Comparison of ENCODE assay signal across 8 cellular contexts in genomic region chr12:76470028-76470939, GRCh38.
DNase-seq lines count a peak whose midpoint lies in the region; ATAC-seq and TF ChIP-seq lines count a peak whose summit lies in the region.

No MANE protein-coding gene starts in this region.

- H3K27ac Mint-ChIP-seq in activated naive CD8-positive, alpha-beta T cell treated with anti-CD3 and anti-CD28 coated beads, Interleukin-2, amount 50 U/mL, for 24 hours: no peak overlapping the region
- H3K27ac Mint-ChIP-seq in activated naive CD8-positive, alpha-beta T cell treated with anti-CD3 and anti-CD28 coated beads for 36 hours: no peak overlapping the region

- H3K36me3 Mint-ChIP-seq in activated naive CD8-positive, alpha-beta T cell treated with anti-CD3 and anti-CD28 coated beads, Interleukin-2, amount 50 U/mL, for 24 hours (ENCODE audit: low read depth): peaks cover 3% of the 10 kb centered on the region
- H3K36me3 Mint-ChIP-seq in activated naive CD8-positive, alpha-beta T cell treated with anti-CD3 and anti-CD28 coated beads for 36 hours: peaks cover 5% of the 10 kb centered on the region

- peak; percentile 93 for ATAC-seq in activated naive CD8-positive, alpha-beta T cell treated with anti-CD3 and anti-CD28 coated beads, Interleukin-2, amount 50 U/mL, for 24 hours
- peak; percentile 54 for ATAC-seq in HG02840 (IDR thresholded peaks at IDR 0.05; ENCODE audit: low FRiP score, unreplicated experiment)
- peak; percentile 89 for ATAC-seq in stimulated activated naive CD8-positive, alpha-beta T cell treated with anti-CD3 and anti-CD28 coated beads, Interleukin-15, Interleukin-2, amounts not matched to agents 100 U/mL and 50 U/mL, for 24 hours

- H3K4me3 ChIP-seq in fibroblast of mammary gland (ENCODE audit: control insufficient read depth, low read depth, low read length): no peak overlapping the region
- H3K4me3 ChIP-seq in transverse colon: no peak overlapping the region

- no peak overlapping the region for H3K27ac ChIP-seq in transverse colon

- no peak for TF ChIP-seq EP300 in transverse colon (IDR thresholded peaks at IDR 0.05; ENCODE audit: low read depth)

- intact Hi-C loops in transverse colon (cut with DNase I; ENCODE audit: low total_unique reads): no loop called here

- no peaks in the 10 kb centered on the region for H3K9me3 Mint-ChIP-seq in activated naive CD8-positive, alpha-beta T cell treated with anti-CD3 and anti-CD28 coated beads, Interleukin-2, amount 50 U/mL, for 24 hours
- no peaks in the 10 kb centered on the region for H3K9me3 Mint-ChIP-seq in activated naive CD8-positive, alpha-beta T cell treated with anti-CD3 and anti-CD28 coated beads for 36 hours

- TF ChIP-seq CTCF in fibroblast of mammary gland (conservative IDR thresholded peaks at IDR 0.05; ENCODE audit: control insufficient read depth, insufficient read depth, low read depth, low read length) (no peak), transverse colon (IDR thresholded peaks at IDR 0.05) (no peak)

- H3K4me1 ChIP-seq in transverse colon: peaks cover 0 to 5% (median 2%) of the 10 kb centered on the region in 4 donors

- H3K4me1 Mint-ChIP-seq in activated naive CD8-positive, alpha-beta T cell treated with anti-CD3 and anti-CD28 coated beads, Interleukin-2, amount 50 U/mL, for 24 hours: peaks cover 7% of the 10 kb centered on the region
- peaks cover 11% of the 10 kb centered on the region for H3K4me1 Mint-ChIP-seq in activated naive CD8-positive, alpha-beta T cell treated with anti-CD3 and anti-CD28 coated beads for 36 hours

- 76 to 78% methylated on average over 4 to 7 of the region's 7 CpGs for WGBS in transverse colon (ENCODE audit: low coverage in 1 of 2), 2 donors

- H3K27me3 Mint-ChIP-seq in activated naive CD8-positive, alpha-beta T cell treated with anti-CD3 and anti-CD28 coated beads, Interleukin-2, amount 50 U/mL, for 24 hours: no peaks in the 10 kb centered on the region
- no peaks in the 10 kb centered on the region for H3K27me3 Mint-ChIP-seq in activated naive CD8-positive, alpha-beta T cell treated with anti-CD3 and anti-CD28 coated beads for 36 hours

- in situ Hi-C loops in transverse colon (cut with MboI; ENCODE audit: low pct_ligation_motif_present in 1 of 4, low pct_unique_long_range_greater_than_20kb in 1 of 4, low sequenced_read_pairs in 3 of 4): loop anchor here in 1 of 4 donors (25.0 kb wide), 1 partner anchor 92 kb away; the partner anchor contains the start of gene OSBPL8

- no peak for DNase-seq in activated naive CD8-positive, alpha-beta T cell treated with anti-CD3 and anti-CD28 coated beads, Interleukin-2, amount 50 U/mL, for 24 hours
- DNase-seq in activated naive CD8-positive, alpha-beta T cell treated with anti-CD3 and anti-CD28 coated beads for 36 hours: no peak
- peak; percentile 78 for DNase-seq in OCI-M1 (lab: John Stamatoyannopoulos, UW)
- peak; percentile 86 for DNase-seq in fibroblast of mammary gland (ENCODE audit: low read depth)
- DNase-seq in stimulated activated naive CD8-positive, alpha-beta T cell treated with anti-CD3 and anti-CD28 coated beads, Interleukin-15, Interleukin-2, amounts not matched to agents 100 U/mL and 50 U/mL, for 24 hours: no peak
- DNase-seq in T1000 (lab: John Stamatoyannopoulos, UW): no peak
- DNase-seq in transverse colon: no peak

- no peak overlapping the region for H3K4me3 Mint-ChIP-seq in activated naive CD8-positive, alpha-beta T cell treated with anti-CD3 and anti-CD28 coated beads, Interleukin-2, amount 50 U/mL, for 24 hours
- no peak overlapping the region for H3K4me3 Mint-ChIP-seq in activated naive CD8-positive, alpha-beta T cell treated with anti-CD3 and anti-CD28 coated beads for 36 hours

- TF ChIP-seq POLR2A in transverse colon (IDR thresholded peaks at IDR 0.05): no peak

- H3K36me3 ChIP-seq in transverse colon: no peaks in the 10 kb centered on the region

- no peaks in the 10 kb centered on the region for H3K27me3 ChIP-seq in transverse colon

- no peaks in the 10 kb centered on the region for H3K9me3 ChIP-seq in transverse colon

Comparison
In these comparisons a context has a peak if more than half of its experiments do, and no peak if none do; other contexts are left out.
1. DNase-seq: peak in OCI-M1 (single experiment) and fibroblast of mammary gland (single experiment); none in activated naive CD8-positive, alpha-beta T cell treated with anti-CD3 and anti-CD28 coated beads, Interleukin-2, amount 50 U/mL, for 24 hours (single experiment), activated naive CD8-positive, alpha-beta T cell treated with anti-CD3 and anti-CD28 coated beads for 36 hours (single experiment), stimulated activated naive CD8-positive, alpha-beta T cell treated with anti-CD3 and anti-CD28 coated beads, Interleukin-15, Interleukin-2, amounts not matched to agents 100 U/mL and 50 U/mL, for 24 hours (single experiment), T1000 (single experiment) and transverse colon (single experiment).
2. Peak in every context shown above with its lines, with median percentiles within 50 percentile points of each other: ATAC-seq.